13 cellular contexts compared by ENCODE assay signal in genomic region chr18:24631238-24632025, GRCh38.
A peak's percentile ranks its signal among the peaks of the same experiment; 100 is the strongest.
DNase-seq lines count a peak whose midpoint lies in the region; ATAC-seq lines count a peak whose summit lies in the region.
"Had no signal": no experiment of that assay in that cellular context is flagged by ENCODE, and none has a peak within 500 bp of the region (broad histone marks: within the 10 kb centered on the region; RNA-seq: fewer than 3 reads in every experiment).

No MANE protein-coding gene starts in this region.

- intact Hi-C loops in left cardiac atrium (cut with DNase I), result no loop called here
- intact Hi-C loops in aorta (cut with DNase I), result no loop called here

- H3K27me3 Mint-ChIP-seq in stimulated activated naive CD8-positive, alpha-beta T cell treated with anti-CD3 and anti-CD28 coated beads, Interleukin-15, amount 100 ng/mL, for 72 hours, result peaks cover 6% of the 10 kb centered on the region

- no peaks in the 10 kb centered on the region for H3K4me1 Mint-ChIP-seq in stimulated activated naive CD8-positive, alpha-beta T cell treated with anti-CD3 and anti-CD28 coated beads, Interleukin-15, amount 100 ng/mL, for 72 hours

- no peaks in the 10 kb centered on the region for H3K36me3 ChIP-seq in aorta (ENCODE audit: control insufficient read depth in 1 of 2, insufficient read depth in 2 of 2, low read length in 1 of 2)
- H3K36me3 ChIP-seq: lower lobe of right lung had no signal

- peaks cover 0 to 2% of the 10 kb centered on the region in 2 donors for H3K4me1 ChIP-seq in aorta (ENCODE audit: control insufficient read depth in 1 of 2, insufficient read depth in 2 of 2, low read length in 2 of 2)

- DNase-seq in stimulated activated naive CD8-positive, alpha-beta T cell treated with anti-CD3 and anti-CD28 coated beads, Interleukin-15, amount 100 ng/mL, for 72 hours, result no peak
- no peak for DNase-seq in stimulated activated naive CD8-positive, alpha-beta T cell treated with anti-CD3 and anti-CD28 coated beads, Interleukin-15, Interleukin-2, amounts not matched to agents 100 U/mL and 50 U/mL, for 24 hours
- DNase-seq in NCI-H82 treated with DMSO at 0.1 percent for 48 hours (lab: John Stamatoyannopoulos, UW; ENCODE audit: unreplicated experiment), result peak; percentile 65
- DNase-seq in left cardiac atrium, result peak; percentile 25
- no peak for DNase-seq in aorta
- DNase-seq in NCI-H187 treated with DMSO at 0.1 percent for 48 hours (lab: John Stamatoyannopoulos, UW), result no peak
- no peak for DNase-seq in NCI-H1417 (lab: John Stamatoyannopoulos, UW)
- no peak for DNase-seq in DMS53 (lab: John Stamatoyannopoulos, UW)
- DNase-seq: activated T-cell treated with anti-CD3 and anti-CD28 coated beads, Interleukin-2, amount 50 U/mL, for 24 hours; effector CD8-positive, alpha-beta T cell; Karpas-422; lower lobe of right lung; SHP77 treated with DMSO at 0.1 percent for 48 hours had no signal

- H3K9me3 ChIP-seq in aorta (ENCODE audit: control insufficient read depth, low read length), result no peaks in the 10 kb centered on the region
- H3K9me3 ChIP-seq: lower lobe of right lung had no signal

- no peak overlapping the region for H3K27ac Mint-ChIP-seq in stimulated activated naive CD8-positive, alpha-beta T cell treated with anti-CD3 and anti-CD28 coated beads, Interleukin-15, amount 100 ng/mL, for 72 hours
- H3K27ac Mint-ChIP-seq: activated T-cell treated with anti-CD3 and anti-CD28 coated beads, Interleukin-2, amount 50 U/mL, for 24 hours had no signal

- no peaks in the 10 kb centered on the region for H3K9me3 Mint-ChIP-seq in stimulated activated naive CD8-positive, alpha-beta T cell treated with anti-CD3 and anti-CD28 coated beads, Interleukin-15, amount 100 ng/mL, for 72 hours
- H3K9me3 Mint-ChIP-seq: activated T-cell treated with anti-CD3 and anti-CD28 coated beads, Interleukin-2, amount 50 U/mL, for 24 hours had no signal

- H3K27me3 ChIP-seq in aorta (ENCODE audit: control insufficient read depth in 1 of 2, insufficient read depth in 2 of 2, low read length in 1 of 2), result no peaks in the 10 kb centered on the region

- no peak overlapping the region for H3K4me3 ChIP-seq in aorta (ENCODE audit: low read length in 2 of 2)
- H3K4me3 ChIP-seq: lower lobe of right lung had no signal

- 16 to 17% methylated on average over 20 to 21 of the region's 21 CpGs for WGBS in aorta, 2 donors

- H3K27ac ChIP-seq in aorta (ENCODE audit: low read depth in 1 of 2, low read length in 2 of 2), result no peak overlapping the region
- H3K27ac ChIP-seq: lower lobe of right lung had no signal

- ATAC-seq in stimulated activated naive CD8-positive, alpha-beta T cell treated with anti-CD3 and anti-CD28 coated beads, Interleukin-15, amount 100 ng/mL, for 72 hours, result peak; percentile 49
- no peak for ATAC-seq in stimulated activated naive CD8-positive, alpha-beta T cell treated with anti-CD3 and anti-CD28 coated beads, Interleukin-15, Interleukin-2, amounts not matched to agents 100 U/mL and 50 U/mL, for 24 hours
- peak; percentile 66 to 71 for ATAC-seq in left cardiac atrium
- peak; percentile 47 for ATAC-seq in aorta (ENCODE audit: low FRiP score)

- H3K4me3 Mint-ChIP-seq in stimulated activated naive CD8-positive, alpha-beta T cell treated with anti-CD3 and anti-CD28 coated beads, Interleukin-15, amount 100 ng/mL, for 72 hours, result no peak overlapping the region
- H3K4me3 Mint-ChIP-seq: activated T-cell treated with anti-CD3 and anti-CD28 coated beads, Interleukin-2, amount 50 U/mL, for 24 hours had no signal

Comparison
In these comparisons a context has a peak if more than half of its experiments do, and no peak if none do; other contexts are left out.
1. DNase-seq: peak in NCI-H82 treated with DMSO at 0.1 percent for 48 hours (single experiment) and left cardiac atrium (single experiment); none in stimulated activated naive CD8-positive, alpha-beta T cell treated with anti-CD3 and anti-CD28 coated beads, Interleukin-15, amount 100 ng/mL, for 72 hours (0 of 2), stimulated activated naive CD8-positive, alpha-beta T cell treated with anti-CD3 and anti-CD28 coated beads, Interleukin-15, Interleukin-2, amounts not matched to agents 100 U/mL and 50 U/mL, for 24 hours (single experiment), aorta (0 of 2), NCI-H187 treated with DMSO at 0.1 percent for 48 hours (single experiment), NCI-H1417 (0 of 3) and DMS53 (single experiment).